Comparison of ENCODE assay signal across 32 cellular contexts in genomic region chr20:24149175-24149574, GRCh38.
DNase-seq lines count a peak whose midpoint lies in the region; ATAC-seq, FAIRE-seq and TF ChIP-seq lines count a peak whose summit lies in the region.
"Had no signal": no experiment of that assay in that cellular context is flagged by ENCODE, and none has a peak within 500 bp of the region (broad histone marks: within the 10 kb centered on the region; RNA-seq: fewer than 3 reads in every experiment).

No MANE protein-coding gene starts in this region.

- H3K4me1 ChIP-seq in DND-41 (ENCODE audit: insufficient read depth, low read length) (peaks cover 24% of the 10 kb centered on the region), endothelial cell of umbilical vein (ENCODE audit: control insufficient read depth, extremely low read depth, insufficient read depth, low read length) (no peaks in the 10 kb centered on the region)
- H3K4me1 ChIP-seq: transverse colon had no signal

- POLR2A ChIA-PET in endothelial cell of umbilical vein (lab: Charles Lee): no interaction called here

- CTCF ChIA-PET in endothelial cell of umbilical vein (lab: Charles Lee): interaction anchor here (1.2 to 2.5 kb wide), 5 partner anchors 9 to 118 kb away, joined by 4 to 14 read pairs (median 5); no protein-coding TSS in a partner anchor

- H3K27me3 ChIP-seq in DND-41 (ENCODE audit: insufficient read depth, low read length, poor library complexity) (no peaks in the 10 kb centered on the region), MG63 (no peaks in the 10 kb centered on the region), endothelial cell of umbilical vein (ENCODE audit: control insufficient read depth in 2 of 2, insufficient read depth in 2 of 2, low read length in 2 of 2) (no peaks in the 10 kb centered on the region)
- H3K27me3 ChIP-seq: SJSA1, transverse colon had no signal

- no peak for TF ChIP-seq POLR2A in endothelial cell of umbilical vein (IDR thresholded peaks at IDR 0.05; ENCODE audit: low read depth, low read length)

- FAIRE-seq in endothelial cell of umbilical vein (lab: Jason Lieb, UNC): no peak
- FAIRE-seq: HTR-8/SVneo, islet of Langerhans had no signal

- peaks cover 16% of the 10 kb centered on the region for H3K27me3 Mint-ChIP-seq in stimulated activated naive CD8-positive, alpha-beta T cell treated with anti-CD3 and anti-CD28 coated beads, Interleukin-15, amount 100 ng/mL, for 72 hours
- H3K27me3 Mint-ChIP-seq in stimulated activated memory B cell treated with anti-CD40 and anti-IgM and Interleukin-4, amounts not matched to agents 10 μg/mL and 1 μg/mL and 100 μg/mL, for 72 hours: peaks cover 28% of the 10 kb centered on the region

- peaks cover 0 to 16% of the 10 kb centered on the region in 2 donors for H3K9me3 Mint-ChIP-seq in stimulated activated naive CD8-positive, alpha-beta T cell treated with anti-CD3 and anti-CD28 coated beads, Interleukin-15, amount 100 ng/mL, for 72 hours
- H3K9me3 Mint-ChIP-seq in stimulated activated memory B cell treated with anti-CD40 and anti-IgM and Interleukin-4, amounts not matched to agents 10 μg/mL and 1 μg/mL and 100 μg/mL, for 72 hours: peaks cover 9% of the 10 kb centered on the region
- H3K9me3 Mint-ChIP-seq: brain had no signal

- no TSS peak for BruUV-seq in endothelial cell of umbilical vein (replicated peaks; lab: Mats Ljungman, UMichigan)

- no peak overlapping the region for H3K27ac Mint-ChIP-seq in stimulated activated naive CD8-positive, alpha-beta T cell treated with anti-CD3 and anti-CD28 coated beads, Interleukin-15, amount 100 ng/mL, for 72 hours
- no peak overlapping the region for H3K27ac Mint-ChIP-seq in stimulated activated memory B cell treated with anti-CD40 and anti-IgM and Interleukin-4, amounts not matched to agents 10 μg/mL and 1 μg/mL and 100 μg/mL, for 72 hours
- H3K27ac Mint-ChIP-seq: activated naive CD4-positive, alpha-beta T cell treated with anti-CD3 and anti-CD28 coated beads, Interleukin-2, amount 50 U/mL, for 24 hours; progenitor cell of endocrine pancreas; T-cell had no signal

- DNase-seq in DND-41 (no peak), MG63 (peak; percentile 14), endothelial cell of umbilical vein (ENCODE audit: low read depth, low spot score) (no peak), kidney tubule cell (ENCODE audit: low spot score) (peak; percentile 79), GM19240 (ENCODE audit: insufficient read length, low spot score) (no peak), NCI-H1694 (lab: John Stamatoyannopoulos, UW) (no peak)
- no peak for DNase-seq in stimulated activated naive CD8-positive, alpha-beta T cell treated with anti-CD3 and anti-CD28 coated beads, Interleukin-15, amount 100 ng/mL, for 72 hours
- DNase-seq: activated CD4-positive, alpha-beta T cell treated with anti-CD3 and anti-CD28 coated beads for 4 hours; activated T-cell treated with anti-CD3 and anti-CD28 coated beads for 4 hours; amniotic stem cell; Calu3; cerebellar nuclear complex; DMS79; GDM1; KBM-7; NCI-H1436; NCI-H2081 treated with DMSO at 0.1 percent for 48 hours; NCI-H226; NCI-H748 treated with DMSO at 0.1 percent for 48 hours; stimulated activated CD4-positive, alpha-beta T cell treated with anti-CD3 and anti-CD28 coated beads, Interleukin-12 subunit alpha, Interleukin-12 subunit beta, amount 100 ng/mL, for 4 hours; stimulated activated CD4-positive, alpha-beta T cell treated with anti-CD3 and anti-CD28 coated beads, Interleukin-4, amount 100 ng/mL, for 1 hour; WERI-Rb-1 had no signal

- no peak overlapping the region for H3K4me3 Mint-ChIP-seq in stimulated activated naive CD8-positive, alpha-beta T cell treated with anti-CD3 and anti-CD28 coated beads, Interleukin-15, amount 100 ng/mL, for 72 hours
- no peak overlapping the region for H3K4me3 Mint-ChIP-seq in stimulated activated memory B cell treated with anti-CD40 and anti-IgM and Interleukin-4, amounts not matched to agents 10 μg/mL and 1 μg/mL and 100 μg/mL, for 72 hours
- H3K4me3 Mint-ChIP-seq: activated naive CD4-positive, alpha-beta T cell treated with anti-CD3 and anti-CD28 coated beads, Interleukin-2, amount 50 U/mL, for 24 hours; brain; T-cell had no signal

- H2AFZ ChIP-seq in DND-41 (ENCODE audit: low read depth, low read length): no peak overlapping the region
- no peak overlapping the region for H2AFZ ChIP-seq in endothelial cell of umbilical vein (ENCODE audit: low read depth, low read length)

- peaks cover 32% of the 10 kb centered on the region for H3K9me3 ChIP-seq in DND-41 (ENCODE audit: insufficient read depth, low read length, severe bottlenecking)
- no peaks in the 10 kb centered on the region for H3K9me3 ChIP-seq in MG63
- H3K9me3 ChIP-seq in endothelial cell of umbilical vein (replicated peaks; ENCODE audit: control insufficient read depth, insufficient read depth, low read length): no peaks in the 10 kb centered on the region
- H3K9me3 ChIP-seq: SJSA1, transverse colon had no signal

- H3K4me3 ChIP-seq in DND-41 (ENCODE audit: low read depth in 1 of 2, low read length in 2 of 2) (no peak overlapping the region), MG63 (no peak overlapping the region), endothelial cell of umbilical vein (replicated peaks in 1 of 3; ENCODE audit: insufficient read depth in 1 of 3, low read depth in 1 of 3, low read length in 3 of 3) (no peak overlapping the region)
- H3K4me3 ChIP-seq: SJSA1, transverse colon had no signal

- H3K4me1 Mint-ChIP-seq in stimulated activated naive CD8-positive, alpha-beta T cell treated with anti-CD3 and anti-CD28 coated beads, Interleukin-15, amount 100 ng/mL, for 72 hours: peaks cover 14% of the 10 kb centered on the region
- no peaks in the 10 kb centered on the region for H3K4me1 Mint-ChIP-seq in stimulated activated memory B cell treated with anti-CD40 and anti-IgM and Interleukin-4, amounts not matched to agents 10 μg/mL and 1 μg/mL and 100 μg/mL, for 72 hours

- no peak for ATAC-seq in DND-41 (ENCODE audit: insufficient read depth, low read depth)
- no peak for ATAC-seq in stimulated activated naive CD8-positive, alpha-beta T cell treated with anti-CD3 and anti-CD28 coated beads, Interleukin-15, amount 100 ng/mL, for 72 hours
- ATAC-seq in stimulated activated memory B cell treated with anti-CD40 and anti-IgM and Interleukin-4, amounts not matched to agents 10 μg/mL and 1 μg/mL and 100 μg/mL, for 72 hours: no peak
- ATAC-seq: sciatic nerve had no signal

- H4K20me1 ChIP-seq in DND-41 (ENCODE audit: insufficient read depth, low read length) (no peaks in the 10 kb centered on the region), endothelial cell of umbilical vein (replicated peaks; ENCODE audit: control insufficient read depth, extremely low read depth, insufficient read depth, low read length) (no peaks in the 10 kb centered on the region)

- H3K9ac ChIP-seq in DND-41 (ENCODE audit: low read depth, low read length) (peak overlapping the region; percentile 18; the same call in 1 of the 2 replicates), endothelial cell of umbilical vein (replicated peaks; ENCODE audit: extremely low read depth, insufficient read depth, low read length) (no peak overlapping the region)

- no peak overlapping the region for H3K4me2 ChIP-seq in DND-41 (ENCODE audit: insufficient read depth, low read length)
- no peak overlapping the region for H3K4me2 ChIP-seq in endothelial cell of umbilical vein (ENCODE audit: insufficient read depth, low read length)

- H3K36me3 ChIP-seq in DND-41 (ENCODE audit: insufficient read depth, low read length) (no peaks in the 10 kb centered on the region), MG63 (no peaks in the 10 kb centered on the region), endothelial cell of umbilical vein (ENCODE audit: control insufficient read depth in 2 of 2, extremely low read depth in 1 of 2, insufficient read depth in 2 of 2, low read length in 2 of 2) (no peaks in the 10 kb centered on the region)
- H3K36me3 ChIP-seq: SJSA1, transverse colon, WERI-Rb-1 had no signal

- H3K9me1 ChIP-seq in endothelial cell of umbilical vein (replicated peaks; ENCODE audit: control insufficient read depth, extremely low read depth, insufficient read depth, low read length): no peaks in the 10 kb centered on the region

- H3K36me3 Mint-ChIP-seq in stimulated activated memory B cell treated with anti-CD40 and anti-IgM and Interleukin-4, amounts not matched to agents 10 μg/mL and 1 μg/mL and 100 μg/mL, for 72 hours: no peaks in the 10 kb centered on the region
- H3K36me3 Mint-ChIP-seq: activated naive CD4-positive, alpha-beta T cell treated with anti-CD3 and anti-CD28 coated beads, Interleukin-2, amount 50 U/mL, for 24 hours; brain; T-cell had no signal

- H3K27ac ChIP-seq in DND-41 (ENCODE audit: low read length) (peak overlapping the region; percentile 87), endothelial cell of umbilical vein (ENCODE audit: insufficient read depth, low read depth, low read length) (no peak overlapping the region)
- H3K27ac ChIP-seq: SJSA1, transverse colon, WERI-Rb-1 had no signal

- dilution Hi-C loops in endothelial cell of umbilical vein (cut with MboI; ENCODE audit: extremely low pct_ligation_motif_present, low sequenced_read_pairs): no loop called here

- intact Hi-C loops in endothelial cell of umbilical vein (cut with micrococcal nuclease): loop anchor here (10.0 kb wide), 1 partner anchor 1556 kb away; no protein-coding TSS in a partner anchor

- H3K79me2 ChIP-seq in DND-41 (ENCODE audit: insufficient read depth, low read length): no peaks in the 10 kb centered on the region
- no peaks in the 10 kb centered on the region for H3K79me2 ChIP-seq in endothelial cell of umbilical vein (ENCODE audit: control insufficient read depth, insufficient read depth, low read length)

- TF ChIP-seq CTCF in DND-41 (IDR thresholded peaks at IDR 0.05; ENCODE audit: borderline replicate concordance, extremely low read depth, low read length, poor library complexity, severe bottlenecking) (no peak), endothelial cell of umbilical vein (IDR thresholded peaks at IDR 0.05; ENCODE audit: extremely low read depth in 1 of 2, insufficient read depth in 1 of 2, low read depth in 1 of 2, low read length in 2 of 2) (no peak)

TF ChIP-seq in endothelial cell of umbilical vein, 7 proteins besides CTCF, POLR2A, EP300 and RAD21:
- TF ChIP-seq MYC (IDR thresholded peaks at IDR 0.05; ENCODE audit: low read depth, low read length) (no peak), FOS (IDR thresholded peaks at IDR 0.05; ENCODE audit: borderline replicate concordance, insufficient read depth, low read length) (peak; percentile 18), JUN (IDR thresholded peaks at IDR 0.05; ENCODE audit: borderline replicate concordance, insufficient read depth, insufficient read length, low read depth) (peak; percentile 14), GATA2 (IDR thresholded peaks at IDR 0.05; ENCODE audit: insufficient read depth, insufficient read length, low read depth, low read length) (no peak)

Comparison
In these comparisons a context has a peak if more than half of its experiments do, and no peak if none do; other contexts are left out.
1. DNase-seq: peak in MG63 (single experiment) and kidney tubule cell (single experiment); none in DND-41 (single experiment), endothelial cell of umbilical vein (single experiment), GM19240 (single experiment), stimulated activated naive CD8-positive, alpha-beta T cell treated with anti-CD3 and anti-CD28 coated beads, Interleukin-15, amount 100 ng/mL, for 72 hours (0 of 2) and NCI-H1694 (single experiment).